Comparison of ENCODE assay signal across 25 cellular contexts in genomic region chr6:163342571-163343539, GRCh38.
"Had no signal": no experiment of that assay in that cellular context is flagged by ENCODE, and none has a peak within 500 bp of the region (broad histone marks: within the 10 kb centered on the region; RNA-seq: fewer than 3 reads in every experiment).

No MANE protein-coding gene starts in this region.

- H3K36me3 Mint-ChIP-seq: activated naive CD8-positive, alpha-beta T cell; stimulated activated naive B cell treated with anti-CD40 and anti-IgM and Interleukin-4, amounts not matched to agents 10 μg/mL and 1 μg/mL and 100 μg/mL, for 72 hours; WTC11 had no signal

- H3K27me3 Mint-ChIP-seq: activated CD4-positive, alpha-beta T cell treated with anti-CD3 and anti-CD28 coated beads for 36 hours; activated naive CD8-positive, alpha-beta T cell; dendritic cell treated with granulocyte-macrophage colony-stimulating factor and Interleukin-4, amounts not matched to agents 40 ng/mL and 50 ng/mL, for 4 days; stimulated activated naive B cell treated with anti-CD40 and anti-IgM and Interleukin-4, amounts not matched to agents 10 μg/mL and 1 μg/mL and 100 μg/mL, for 72 hours had no signal

- H3K4me1 Mint-ChIP-seq: activated CD4-positive, alpha-beta T cell treated with anti-CD3 and anti-CD28 coated beads for 36 hours; stimulated activated naive B cell treated with anti-CD40 and anti-IgM and Interleukin-4, amounts not matched to agents 10 μg/mL and 1 μg/mL and 100 μg/mL, for 72 hours had no signal

- H2AFZ ChIP-seq: hepatocyte had no signal

- H3K36me3 ChIP-seq: adrenal gland, breast epithelium, sigmoid colon, upper lobe of left lung had no signal

- H3K9me3 ChIP-seq: adrenal gland, breast epithelium, sigmoid colon, upper lobe of left lung had no signal

- H3K4me2 ChIP-seq: hepatocyte had no signal

- H3K27me3 ChIP-seq: adrenal gland, breast epithelium, hepatocyte, sigmoid colon, upper lobe of left lung had no signal

- H3K4me3 ChIP-seq: adrenal gland, breast epithelium, hepatocyte, sigmoid colon, upper lobe of left lung had no signal

- ATAC-seq: activated CD4-positive, alpha-beta T cell treated with anti-CD3 and anti-CD28 coated beads for 36 hours; activated T-cell treated with anti-CD3 and anti-CD28 coated beads, Interleukin-2, amount 50 U/mL, for 4 hours; esophagus mucosa; stimulated activated naive B cell treated with anti-CD40 and anti-IgM and Interleukin-4, amounts not matched to agents 10 μg/mL and 1 μg/mL and 100 μg/mL, for 72 hours; WTC11 had no signal

- H3K27ac ChIP-seq: breast epithelium, hepatocyte, sigmoid colon, upper lobe of left lung had no signal

- H3K9me3 Mint-ChIP-seq: activated T-cell treated with anti-CD3 and anti-CD28 coated beads, Interleukin-2, amount 50 U/mL, for 4 hours; activated T-helper 2 cell treated with anti-CD3 and anti-CD28 coated beads, Interferon-gamma antibody, Interleukin-2, Interleukin-4, amounts not matched to agents 10 μg/mL and 5 μg/mL and 100 μg/mL, durations not matched to agents 14 hours and 24 hours and 36 hours; dendritic cell treated with granulocyte-macrophage colony-stimulating factor and Interleukin-4, amounts not matched to agents 40 ng/mL and 50 ng/mL, for 4 days; stimulated activated naive B cell treated with anti-CD40 and anti-IgM and Interleukin-4, amounts not matched to agents 10 μg/mL and 1 μg/mL and 100 μg/mL, for 72 hours; WTC11 had no signal

- H3K4me3 Mint-ChIP-seq: activated CD4-positive, alpha-beta T cell treated with anti-CD3 and anti-CD28 coated beads for 36 hours; activated naive CD8-positive, alpha-beta T cell; activated T-cell treated with anti-CD3 and anti-CD28 coated beads, Interleukin-2, amount 50 U/mL, for 4 hours; dendritic cell treated with granulocyte-macrophage colony-stimulating factor and Interleukin-4, amounts not matched to agents 40 ng/mL and 50 ng/mL, for 4 days; stimulated activated naive B cell treated with anti-CD40 and anti-IgM and Interleukin-4, amounts not matched to agents 10 μg/mL and 1 μg/mL and 100 μg/mL, for 72 hours; WTC11 had no signal

- DNase-seq: activated CD4-positive, alpha-beta T cell treated with anti-CD3 and anti-CD28 coated beads for 36 hours; activated CD4-positive, alpha-beta T cell treated with anti-CD3 and anti-CD28 coated beads, Interleukin-2, amount 50 U/mL, for 4 hours; activated CD8-positive, alpha-beta memory T cell treated with anti-CD3 and anti-CD28 coated beads, Interleukin-2, amount 50 U/mL, for 48 hours; activated naive CD4-positive, alpha-beta T cell; activated T-cell treated with anti-CD3 and anti-CD28 coated beads, Interleukin-2, amount 50 U/mL, for 4 hours; cerebellar nuclear complex; effector CD8-positive, alpha-beta T cell; foreskin melanocyte; glutamatergic neuron; kidney glomerular epithelial cell; retina; sigmoid colon; stimulated activated CD4-positive, alpha-beta T cell treated with anti-CD3 and anti-CD28 coated beads, Interleukin-2, amount 100 ng/mL, for 48 hours; stimulated activated CD8-positive, alpha-beta memory T cell treated with anti-CD3 and anti-CD28 coated beads, Interleukin-4, amount 100 ng/mL, for 48 hours; stimulated activated naive B cell treated with anti-CD40 and anti-IgM and Interleukin-4, amounts not matched to agents 10 μg/mL and 1 μg/mL and 100 μg/mL, for 72 hours; T-helper 9 cell; upper lobe of left lung had no signal

- H3K27ac Mint-ChIP-seq: activated CD4-positive, alpha-beta T cell treated with anti-CD3 and anti-CD28 coated beads for 36 hours; activated naive CD8-positive, alpha-beta T cell; activated T-helper 2 cell treated with anti-CD3 and anti-CD28 coated beads, Interferon-gamma antibody, Interleukin-2, Interleukin-4, amounts not matched to agents 10 μg/mL and 5 μg/mL and 100 μg/mL, durations not matched to agents 14 hours and 24 hours and 36 hours; dendritic cell treated with granulocyte-macrophage colony-stimulating factor and Interleukin-4, amounts not matched to agents 40 ng/mL and 50 ng/mL, for 4 days; stimulated activated naive B cell treated with anti-CD40 and anti-IgM and Interleukin-4, amounts not matched to agents 10 μg/mL and 1 μg/mL and 100 μg/mL, for 72 hours; WTC11 had no signal

- H3K4me1 ChIP-seq: breast epithelium had no signal
